ENCODE assay signal across 9 cellular contexts in genomic region chr7:127678947-127679346, GRCh38. TPM values are rescaled to one million over a fixed set of nuclear protein-coding genes. Genes with fewer than 3 reads are reported as not detected.
A peak's percentile ranks its signal among the peaks of the same experiment; 100 is the strongest.
DNase-seq lines count a peak whose midpoint lies in the region; ATAC-seq lines count a peak whose summit lies in the region.
"Had no signal": no experiment of that assay in that cellular context is flagged by ENCODE, and none has a peak within 500 bp of the region (broad histone marks: within the 10 kb centered on the region; RNA-seq: fewer than 3 reads in every experiment).

No MANE protein-coding gene starts in this region.

- 86 to 94% methylated on average over 3 of the region's 3 CpGs for WGBS in GM23248 (ENCODE audit: low coverage in 1 of 2, low lambda C conversion rate in 2 of 2, missing lambda C conversion rate in 2 of 2), 2 experiments

- H3F3A ChIP-seq in GM23248 (ENCODE audit: insufficient read depth) = peaks cover 20% of the 10 kb centered on the region; the same call in 1 of the 2 replicates

- H3K36me3 ChIP-seq in GM23248 (ENCODE audit: low read depth) = no peaks in the 10 kb centered on the region
- peaks cover 12% of the 10 kb centered on the region; the same call in 1 of the 2 replicates for H3K36me3 ChIP-seq in HUES48 (ENCODE audit: control insufficient read depth, insufficient read depth, low read length)

- H4K20me1 ChIP-seq in GM23248 (ENCODE audit: insufficient read depth) = peaks cover 15% of the 10 kb centered on the region

- no peak overlapping the region for H3K9ac ChIP-seq in GM23248
- H3K9ac ChIP-seq in HUES48 (ENCODE audit: low read depth, low read length) = no peak overlapping the region

- in situ Hi-C loops in GM23248 (cut with MboI) = no loop called here

- peaks cover 100% of the 10 kb centered on the region for H3K79me2 ChIP-seq in GM23248 (ENCODE audit: insufficient read depth)

- H3K4me1 ChIP-seq in GM23248 (ENCODE audit: insufficient read depth) (peaks cover 24% of the 10 kb centered on the region), HUES48 (ENCODE audit: control insufficient read depth, insufficient read depth, low read length) (peaks cover 72% of the 10 kb centered on the region)

- H3K27ac ChIP-seq in GM23248 (0 out of 2 replicates have a peak overlapping the region, but pooled peaks have one; percentile 5), HUES48 (ENCODE audit: low read depth, low read length) (peak overlapping the region; percentile 32)
- H3K27ac ChIP-seq: esophagus muscularis mucosa had no signal

- no peak overlapping the region for H3K4me3 Mint-ChIP-seq in memory B cell

- H3K4me2 ChIP-seq in GM23248 (ENCODE audit: unreplicated experiment) = peak overlapping the region; percentile 40

- H3K4me3 ChIP-seq in GM23248 (no peak overlapping the region), HUES48 (ENCODE audit: low read depth, low read length) (no peak overlapping the region)
- H3K4me3 ChIP-seq: esophagus muscularis mucosa had no signal

- H2AFZ ChIP-seq in GM23248 = no peak overlapping the region

- peaks cover 17% of the 10 kb centered on the region for H3K4me1 Mint-ChIP-seq in memory B cell

- H3K9me2 ChIP-seq in GM23248 (ENCODE audit: insufficient read depth) = no peaks in the 10 kb centered on the region

- no peaks in the 10 kb centered on the region for H3K27me3 Mint-ChIP-seq in memory B cell

- H3K36me3 Mint-ChIP-seq in memory B cell = peaks cover 44% of the 10 kb centered on the region

- H3K9me3 ChIP-seq in GM23248 (ENCODE audit: low read depth) (no peaks in the 10 kb centered on the region), HUES48 (ENCODE audit: control insufficient read depth, insufficient read depth, low read length) (no peaks in the 10 kb centered on the region)
- H3K9me3 ChIP-seq: esophagus muscularis mucosa had no signal

- no peak overlapping the region for H3K27ac Mint-ChIP-seq in memory B cell

- peaks cover 7% of the 10 kb centered on the region for H3K9me3 Mint-ChIP-seq in memory B cell

- H3K27me3 ChIP-seq in GM23248 (replicated peaks; ENCODE audit: insufficient read depth) (no peaks in the 10 kb centered on the region), HUES48 (ENCODE audit: control insufficient read depth, insufficient read depth, low read length) (no peaks in the 10 kb centered on the region)
- H3K27me3 ChIP-seq: esophagus muscularis mucosa had no signal

- ATAC-seq in GM18873 (IDR thresholded peaks at IDR 0.05; ENCODE audit: low FRiP score, unreplicated experiment) = peak; percentile 86
- ATAC-seq in memory B cell (ENCODE audit: low read depth) = peak; percentile 49
- ATAC-seq: HCT116 had no signal

- peak; percentile 52 for DNase-seq in GM23248
- no peak for DNase-seq in memory B cell (ENCODE audit: low spot score in 2 of 2)
- no peak for DNase-seq in hippocampal formation (lab: John Stamatoyannopoulos, UW)
- no peak for DNase-seq in NCI-H526 treated with DMSO at 0.1 percent for 48 hours (lab: John Stamatoyannopoulos, UW)
- no peak for DNase-seq in stimulated activated CD4-positive, alpha-beta T cell treated with anti-CD3 and anti-CD28 coated beads, Interleukin-4, amount 100 ng/mL, for 4 hours

RNA-seq across cellular contexts. Expression of gene SND1, which starts 27.0 kb away (rescaled TPM):
- total RNA-seq in GM23248 (2014; rRNA removed; shearing (Covaris generic)) = 174 and 184 TPM in 2 replicates
- polyA plus RNA-seq in GM23248 (2016; fragmentation: Nextera tagmentation; extraction: Ambion mirVana) = 128 and 137 TPM in 2 replicates
